In the genomic region with DNA sequence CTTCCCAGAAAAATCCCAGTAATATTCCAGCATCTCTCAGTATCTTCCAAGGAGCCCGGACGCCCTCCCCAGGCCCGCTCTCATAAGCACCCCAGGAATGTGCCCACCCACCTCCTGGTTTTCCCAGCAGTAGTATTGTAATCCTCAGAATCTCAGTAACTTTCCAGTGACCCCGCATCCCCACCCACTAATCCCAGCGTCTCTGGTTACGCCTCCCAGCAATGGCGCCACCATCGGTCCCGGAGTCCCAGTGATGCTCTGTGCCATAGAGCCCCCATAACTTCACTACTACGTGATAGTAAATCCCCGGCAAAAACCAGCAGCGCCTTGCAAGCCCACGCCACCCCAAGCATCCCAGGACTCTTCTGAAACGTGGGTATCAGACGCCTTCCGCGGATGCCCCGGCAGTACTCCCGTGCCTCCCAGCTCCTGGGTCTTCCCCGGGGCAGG, we compare ENCODE assay signal across 8 cellular contexts. TPM values are rescaled to one million over a fixed set of nuclear protein-coding genes. Genes with fewer than 3 reads are reported as not detected.
DNase-seq lines count a peak whose midpoint lies in the region; ATAC-seq and TF ChIP-seq lines count a peak whose summit lies in the region.

No MANE protein-coding gene starts in this region.

- H3K27me3 ChIP-seq in PC-3 (ENCODE audit: low read length): no peaks in the 10 kb centered on the region
- no peaks in the 10 kb centered on the region for H3K27me3 ChIP-seq in ovary

- peaks cover 9% of the 10 kb centered on the region for H3K79me2 ChIP-seq in PC-3 (ENCODE audit: low read length)

- no peaks in the 10 kb centered on the region for H3K9me2 ChIP-seq in PC-3 (replicated peaks; ENCODE audit: low read length)

- peak overlapping the region; percentile 78 for H3K9ac ChIP-seq in PC-3 (ENCODE audit: low read length)

- no peak for TF ChIP-seq EP300 in ovary (IDR thresholded peaks at IDR 0.05)

- BruUV-seq in PC-3 (replicated peaks; lab: Mats Ljungman, UMichigan): TSS peak; percentile 43

- H2AFZ ChIP-seq in PC-3 (ENCODE audit: low read length): peak overlapping the region; percentile 99

- POLR2A ChIA-PET in PC-3 (lab: Charles Lee; ENCODE audit: unreplicated experiment): interaction anchor here (0.6 kb wide), 1 partner anchor 262 kb away, joined by 3 read pairs; no protein-coding TSS in a partner anchor

- H3K4me3 ChIP-seq in PC-3 (ENCODE audit: low read length): peak overlapping the region; percentile 98
- peak overlapping the region; percentile 54 for H3K4me3 ChIP-seq in ovary

- DNase-seq in COR-L47 (lab: John Stamatoyannopoulos, UW) (peak; percentile 12), HCEC 1CT (peak; percentile 85), PC-3 (peak; percentile 56), anterior cingulate cortex (lab: John Stamatoyannopoulos, UW) (peak; percentile 18 to 85 (median 72)), left cardiac atrium (peak; percentile 77), ovary (peak; percentile 60 to 76 (median 64)), NCI-H2107 (lab: John Stamatoyannopoulos, UW) (no peak), SIG-M5 treated with dmso at 0.1 percent for 504 hours (lab: John Stamatoyannopoulos, UW; ENCODE audit: unreplicated experiment) (no peak)

- H3K36me3 ChIP-seq in PC-3 (ENCODE audit: low read depth, low read length): peaks cover 7% of the 10 kb centered on the region; the same call in 1 of the 2 replicates
- H3K36me3 ChIP-seq in ovary: no peaks in the 10 kb centered on the region

- no peak for TF ChIP-seq POLR2A in ovary (IDR thresholded peaks at IDR 0.05)

- peak; percentile 53 for ATAC-seq in PC-3
- peak; percentile 47 to 62 for ATAC-seq in left cardiac atrium

- intact Hi-C loops in PC-3 (cut with micrococcal nuclease) (loop anchor here (1.0 to 10.0 kb wide), 4 partner anchors 12 to 1850 kb away; partner anchors contain the start of genes HSD11B1L, MCOLN1, MICOS13 and PEX11G), left cardiac atrium (cut with DNase I) (no loop called here), ovary (cut with DNase I) (loop anchor here in 3 of 4 donors (2.0 to 10.0 kb wide), 4 partner anchors 46 to 430 kb away; partner anchors contain the start of gene PEX11G (in 2 of the 3))

- CTCF ChIA-PET in PC-3 (lab: Charles Lee): no interaction called here

- H3K9me3 ChIP-seq in PC-3 (ENCODE audit: low read length) (no peaks in the 10 kb centered on the region), ovary (no peaks in the 10 kb centered on the region)

- H4K20me1 ChIP-seq in PC-3 (ENCODE audit: low read length): no peaks in the 10 kb centered on the region

- no peaks in the 10 kb centered on the region for H3F3A ChIP-seq in PC-3 (ENCODE audit: low read length, unreplicated experiment)

- H3K4me2 ChIP-seq in PC-3 (ENCODE audit: low read length): peak overlapping the region; percentile 96

- TF ChIP-seq CTCF in PC-3 (conservative IDR thresholded peaks at IDR 0.05; ENCODE audit: low read depth, low read length) (peak; percentile 41; the same call in 1 of the 2 replicates), ovary (IDR thresholded peaks at IDR 0.05) (no peak)

- H3K27ac ChIP-seq in PC-3 (ENCODE audit: low read length) (peak overlapping the region; percentile 9; the same call in 1 of the 2 replicates), ovary (peak overlapping the region; percentile 76 to 88)

- H3K4me1 ChIP-seq in PC-3 (ENCODE audit: insufficient read depth, low read length) (peaks cover 10% of the 10 kb centered on the region), ovary (ENCODE audit: insufficient read depth) (peaks cover 2% of the 10 kb centered on the region)

- 0% methylated on average over 20 of the region's 20 CpGs for WGBS in ovary, 3 donors

RNA-seq across cellular contexts. Expression of gene PNPLA6, which starts 1.0 kb away (rescaled TPM):
- total RNA-seq in PC-3 (2014; rRNA removed) (217 and 291 TPM in 2 replicates), left cardiac atrium (10 to 100 TPM; 59.2 to 61.7 TPM), ovary (10 to 100 TPM; 31.0 to 69.1 (median 60.1) TPM)
- polyA plus RNA-seq in ovary: 10 to 100 TPM; 19.0 to 30.6 TPM

RNA-seq across cellular contexts. Expression of gene MCOLN1, which starts 12.1 kb away (rescaled TPM):
- total RNA-seq in PC-3 (2014; rRNA removed) (10.2 and 22.9 TPM in 2 replicates), left cardiac atrium (10 to 100 TPM; 21.2 to 25.0 TPM), ovary (10 to 100 TPM in 6 of 7 donors, 1 to 10 TPM in 1; 9.2 to 18.9 (median 13.6) TPM)
- polyA plus RNA-seq in ovary: 10 to 100 TPM in 1 of 2 donors, 1 to 10 TPM in 1; 6.1 to 20.4 TPM

RNA-seq across cellular contexts. Expression of gene ZNF358, which starts 18.7 kb away (rescaled TPM):
- total RNA-seq in PC-3 (2014; rRNA removed) (41.6 and 53.4 TPM in 2 replicates), left cardiac atrium (10 to 100 TPM; 75.3 to 82.4 TPM), ovary (100 to 1,000 TPM in 2 of 7 donors, 10 to 100 TPM in 5; 55.0 to 112 (median 88.2) TPM)
- polyA plus RNA-seq in ovary: 10 to 100 TPM in 1 of 2 donors, 1 to 10 TPM in 1; 9.2 to 91.7 TPM

RNA-seq across cellular contexts. Expression of gene PEX11G, which starts 45.7 kb away (rescaled TPM):
- total RNA-seq in PC-3 (2014; rRNA removed) (6.6 and 8.6 TPM in 2 replicates), left cardiac atrium (1 to 10 TPM; 1.2 to 2.0 TPM), ovary (1 to 10 TPM; 2.8 to 5.1 (median 3.7) TPM)
- 1 to 10 TPM in 1 of 2 donors, under 1 TPM in 1; 0.40 to 6.0 TPM for polyA plus RNA-seq in ovary

Comparison
In these comparisons a context has a peak if more than half of its experiments do, and no peak if none do; other contexts are left out.
1. DNase-seq: peak in COR-L47 (single experiment), HCEC 1CT (single experiment), PC-3 (single experiment), anterior cingulate cortex (58 of 58), left cardiac atrium (single experiment) and ovary (5 of 5); none in NCI-H2107 (single experiment) and SIG-M5 treated with dmso at 0.1 percent for 504 hours (single experiment).
2. intact Hi-C loops: an anchor here in PC-3 (1.0 to 10.0 kb wide) and ovary (2.0 to 10.0 kb wide); none called in left cardiac atrium.